In the genomic region with DNA sequence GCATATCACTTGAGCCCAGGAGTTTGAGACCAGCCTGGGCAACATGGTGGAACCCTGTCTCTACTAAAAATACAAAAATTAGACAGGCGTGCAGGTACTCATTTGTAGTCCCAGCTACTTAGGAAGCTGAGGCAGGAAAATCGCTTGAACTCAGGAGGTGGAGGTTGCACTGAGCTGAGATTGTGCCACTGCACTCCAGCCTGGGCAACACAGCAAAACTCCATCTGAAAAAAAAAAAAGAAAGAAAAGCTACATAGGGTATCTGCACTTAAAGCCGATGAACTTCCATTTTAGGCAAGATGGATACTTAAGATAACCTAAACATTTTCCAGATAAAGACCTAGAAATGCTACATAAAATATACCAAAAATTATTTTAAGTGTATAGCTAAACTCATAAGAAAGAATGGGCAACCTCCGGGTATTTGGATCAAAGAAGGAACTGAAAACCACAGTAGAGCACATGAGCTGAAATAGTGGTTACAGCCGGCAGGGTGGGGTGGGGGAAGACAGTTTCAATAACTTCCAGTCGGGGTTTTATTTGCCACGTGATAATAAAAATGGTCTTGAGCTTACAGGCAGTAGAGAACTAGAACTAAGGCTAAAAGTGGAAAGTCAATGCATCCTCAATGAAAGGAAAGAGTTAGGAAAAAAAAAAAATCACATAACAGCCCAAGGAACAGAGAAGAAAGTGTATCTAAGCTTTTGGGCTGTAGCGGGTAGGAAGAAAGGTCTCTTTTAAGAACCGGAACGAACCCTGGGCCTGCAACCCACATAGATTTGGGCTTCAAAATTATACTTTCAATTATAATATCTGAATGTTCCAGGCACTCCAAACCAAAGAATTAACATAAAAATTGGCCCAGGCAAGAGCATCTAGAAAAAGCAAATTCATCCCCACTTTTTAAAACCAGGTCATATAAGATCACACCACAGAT, we compare ENCODE assay signal across 9 cellular contexts. TPM values are rescaled to one million over a fixed set of nuclear protein-coding genes. Genes with fewer than 3 reads are reported as not detected.
DNase-seq lines count a peak whose midpoint lies in the region; ATAC-seq, FAIRE-seq and TF ChIP-seq lines count a peak whose summit lies in the region.
"Had no signal": no experiment of that assay in that cellular context is flagged by ENCODE, and none has a peak within 500 bp of the region (broad histone marks: within the 10 kb centered on the region; RNA-seq: fewer than 3 reads in every experiment).

No MANE protein-coding gene starts in this region.

- H3K36me3 Mint-ChIP-seq in T-helper 1 cell treated with Interleukin-12 subunit alpha and Interleukin-12 subunit beta and Interleukin-4 antibody, amounts not matched to agents 30 μg/mL and 1 μg/mL, for 36 hours (ENCODE audit: low read depth), result peaks cover 48% of the 10 kb centered on the region
- peaks cover 69% of the 10 kb centered on the region for H3K36me3 Mint-ChIP-seq in stimulated activated memory B cell treated with anti-CD40 and anti-IgM and Interleukin-4, amounts not matched to agents 10 μg/mL and 1 μg/mL and 100 μg/mL, for 72 hours

- 48 to 74% methylated on average over 10 of the region's 10 CpGs for WGBS in sigmoid colon, 2 donors

- H3K27me3 ChIP-seq in endothelial cell of umbilical vein (ENCODE audit: control insufficient read depth in 2 of 2, insufficient read depth in 2 of 2, low read length in 2 of 2), result no peaks in the 10 kb centered on the region
- no peaks in the 10 kb centered on the region for H3K27me3 ChIP-seq in sigmoid colon

- TF ChIP-seq CTCF in endothelial cell of umbilical vein (IDR thresholded peaks at IDR 0.05; ENCODE audit: extremely low read depth in 1 of 2, insufficient read depth in 1 of 2, low read depth in 1 of 2, low read length in 2 of 2), result no peak
- TF ChIP-seq CTCF in sigmoid colon (IDR thresholded peaks at IDR 0.05), result no peak

- DNase-seq in activated CD4-positive, CD25-positive, alpha-beta regulatory T cell treated with anti-CD3 and anti-CD28 coated beads, Interleukin-2, amount 50 U/mL, for 16 hours (ENCODE audit: low read depth, low spot score), result peak; percentile 8
- no peak for DNase-seq in activated CD4-positive, CD25-positive, alpha-beta regulatory T cell treated with anti-CD3 and anti-CD28 coated beads, Interleukin-2, amount 50 U/mL, for 72 hours
- DNase-seq in endothelial cell of umbilical vein (ENCODE audit: low read depth, low spot score), result peak; percentile 17
- no peak for DNase-seq in DMS114 treated with DMSO at 0.1 percent for 48 hours (lab: John Stamatoyannopoulos, UW; ENCODE audit: unreplicated experiment)
- DNase-seq in sigmoid colon, result no peak

- no peak overlapping the region for H3K27ac Mint-ChIP-seq in T-helper 1 cell treated with Interleukin-12 subunit alpha and Interleukin-12 subunit beta and Interleukin-4 antibody, amounts not matched to agents 30 μg/mL and 1 μg/mL, for 36 hours
- H3K27ac Mint-ChIP-seq in stimulated activated memory B cell treated with anti-CD40 and anti-IgM and Interleukin-4, amounts not matched to agents 10 μg/mL and 1 μg/mL and 100 μg/mL, for 72 hours, result no peak overlapping the region

- H3K9me1 ChIP-seq in endothelial cell of umbilical vein (replicated peaks; ENCODE audit: control insufficient read depth, extremely low read depth, insufficient read depth, low read length), result no peaks in the 10 kb centered on the region

- peaks cover 25% of the 10 kb centered on the region for H3K4me1 Mint-ChIP-seq in T-helper 1 cell treated with Interleukin-12 subunit alpha and Interleukin-12 subunit beta and Interleukin-4 antibody, amounts not matched to agents 30 μg/mL and 1 μg/mL, for 36 hours (ENCODE audit: low read depth)
- H3K4me1 Mint-ChIP-seq in stimulated activated memory B cell treated with anti-CD40 and anti-IgM and Interleukin-4, amounts not matched to agents 10 μg/mL and 1 μg/mL and 100 μg/mL, for 72 hours, result peaks cover 41% of the 10 kb centered on the region

- H3K36me3 ChIP-seq in endothelial cell of umbilical vein (ENCODE audit: control insufficient read depth in 2 of 2, extremely low read depth in 1 of 2, insufficient read depth in 2 of 2, low read length in 2 of 2) (no peaks in the 10 kb centered on the region), sigmoid colon (peaks cover 0 to 17% (median 0%) of the 10 kb centered on the region in 4 donors)

- peak overlapping the region; percentile 64 for H3K4me3 Mint-ChIP-seq in T-helper 1 cell treated with Interleukin-12 subunit alpha and Interleukin-12 subunit beta and Interleukin-4 antibody, amounts not matched to agents 30 μg/mL and 1 μg/mL, for 36 hours
- H3K4me3 Mint-ChIP-seq in stimulated activated memory B cell treated with anti-CD40 and anti-IgM and Interleukin-4, amounts not matched to agents 10 μg/mL and 1 μg/mL and 100 μg/mL, for 72 hours, result peak overlapping the region; percentile 6

- H3K9me3 ChIP-seq in endothelial cell of umbilical vein (replicated peaks; ENCODE audit: control insufficient read depth, insufficient read depth, low read length), result no peaks in the 10 kb centered on the region
- H3K9me3 ChIP-seq in sigmoid colon, result no peaks in the 10 kb centered on the region

- CTCF ChIA-PET in endothelial cell of umbilical vein (lab: Charles Lee), result interaction anchor here (0.8 to 7.5 kb wide), 15 partner anchors 9 to 181 kb away, joined by 3 to 120 read pairs (median 4); no protein-coding TSS in a partner anchor

- no peak for TF ChIP-seq EP300 in sigmoid colon (IDR thresholded peaks at IDR 0.05)

- intact Hi-C loops in endothelial cell of umbilical vein (cut with micrococcal nuclease) (loop anchor here (1.0 kb wide), 3 partner anchors 29 to 75 kb away; no protein-coding TSS in a partner anchor), sigmoid colon (cut with DNase I) (no loop called here)

- dilution Hi-C loops in endothelial cell of umbilical vein (cut with MboI; ENCODE audit: extremely low pct_ligation_motif_present, low sequenced_read_pairs), result no loop called here

- H4K20me1 ChIP-seq in endothelial cell of umbilical vein (replicated peaks; ENCODE audit: control insufficient read depth, extremely low read depth, insufficient read depth, low read length), result no peaks in the 10 kb centered on the region

- H3K9ac ChIP-seq in endothelial cell of umbilical vein (replicated peaks; ENCODE audit: extremely low read depth, insufficient read depth, low read length), result peak overlapping the region; percentile 24

- no peaks in the 10 kb centered on the region for H3K9me3 Mint-ChIP-seq in T-helper 1 cell treated with Interleukin-12 subunit alpha and Interleukin-12 subunit beta and Interleukin-4 antibody, amounts not matched to agents 30 μg/mL and 1 μg/mL, for 36 hours
- H3K9me3 Mint-ChIP-seq in stimulated activated memory B cell treated with anti-CD40 and anti-IgM and Interleukin-4, amounts not matched to agents 10 μg/mL and 1 μg/mL and 100 μg/mL, for 72 hours, result no peaks in the 10 kb centered on the region

- FAIRE-seq in endothelial cell of umbilical vein (lab: Jason Lieb, UNC), result no peak
- FAIRE-seq: A204.1 had no signal

- H2AFZ ChIP-seq in endothelial cell of umbilical vein (ENCODE audit: low read depth, low read length), result no peak overlapping the region

- H3K4me3 ChIP-seq in endothelial cell of umbilical vein (replicated peaks in 1 of 3; ENCODE audit: insufficient read depth in 1 of 3, low read depth in 1 of 3, low read length in 3 of 3), result no peak overlapping the region
- no peak overlapping the region for H3K4me3 ChIP-seq in sigmoid colon

- H3K79me2 ChIP-seq in endothelial cell of umbilical vein (ENCODE audit: control insufficient read depth, insufficient read depth, low read length), result no peaks in the 10 kb centered on the region

- no peak for TF ChIP-seq POLR2A in endothelial cell of umbilical vein (IDR thresholded peaks at IDR 0.05; ENCODE audit: low read depth, low read length)
- no peak for TF ChIP-seq POLR2A in sigmoid colon (IDR thresholded peaks at IDR 0.05)

- peak overlapping the region; percentile 59 for H3K27ac ChIP-seq in endothelial cell of umbilical vein (ENCODE audit: insufficient read depth, low read depth, low read length)
- no peak overlapping the region for H3K27ac ChIP-seq in sigmoid colon

- ATAC-seq in HG03095 (IDR thresholded peaks at IDR 0.05; ENCODE audit: unreplicated experiment), result peak; percentile 84
- ATAC-seq in stimulated activated memory B cell treated with anti-CD40 and anti-IgM and Interleukin-4, amounts not matched to agents 10 μg/mL and 1 μg/mL and 100 μg/mL, for 72 hours, result peak; percentile 97

- peaks cover 52% of the 10 kb centered on the region for H3K27me3 Mint-ChIP-seq in T-helper 1 cell treated with Interleukin-12 subunit alpha and Interleukin-12 subunit beta and Interleukin-4 antibody, amounts not matched to agents 30 μg/mL and 1 μg/mL, for 36 hours (ENCODE audit: low read depth)
- H3K27me3 Mint-ChIP-seq in stimulated activated memory B cell treated with anti-CD40 and anti-IgM and Interleukin-4, amounts not matched to agents 10 μg/mL and 1 μg/mL and 100 μg/mL, for 72 hours, result peaks cover 83% of the 10 kb centered on the region

- BruUV-seq in endothelial cell of umbilical vein (replicated peaks; lab: Mats Ljungman, UMichigan), result TSS peak; percentile 40

- peak overlapping the region; percentile 57 for H3K4me2 ChIP-seq in endothelial cell of umbilical vein (ENCODE audit: insufficient read depth, low read length)

- peaks cover 55% of the 10 kb centered on the region for H3K4me1 ChIP-seq in endothelial cell of umbilical vein (ENCODE audit: control insufficient read depth, extremely low read depth, insufficient read depth, low read length)
- peaks cover 0 to 12% (median 0%) of the 10 kb centered on the region in 4 donors for H3K4me1 ChIP-seq in sigmoid colon

- POLR2A ChIA-PET in endothelial cell of umbilical vein (lab: Charles Lee), result interaction anchor here (0.7 to 1.2 kb wide), 3 partner anchors 38 to 210 kb away, joined by 3 to 4 read pairs (median 3); no protein-coding TSS in a partner anchor

TF ChIP-seq in endothelial cell of umbilical vein, 7 proteins besides CTCF, POLR2A, EP300 and RAD21:
- no peak for TF ChIP-seq GATA2 (IDR thresholded peaks at IDR 0.05; ENCODE audit: insufficient read depth, insufficient read length, low read depth, low read length)
- TF ChIP-seq, protein P1, sequence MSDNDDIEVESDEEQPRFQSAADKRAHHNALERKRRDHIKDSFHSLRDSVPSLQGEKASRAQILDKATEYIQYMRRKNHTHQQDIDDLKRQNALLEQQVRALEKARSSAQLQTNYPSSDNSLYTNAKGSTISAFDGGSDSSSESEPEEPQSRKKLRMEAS (IDR thresholded peaks at IDR 0.05; ENCODE audit: insufficient read depth, insufficient read length), result no peak
- no peak for TF ChIP-seq MYC (IDR thresholded peaks at IDR 0.05; ENCODE audit: low read depth, low read length)

RNA-seq across cellular contexts. Expression of gene CFDP1, which starts 53.1 kb away (rescaled TPM):
- total RNA-seq in endothelial cell of umbilical vein, result 49.6 and 53.8 TPM in 2 replicates
- 12.0 and 17.8 TPM in 2 replicates for polyA plus RNA-seq in endothelial cell of umbilical vein
- 43.9 and 46.4 TPM in 2 replicates for polyA plus RNA-seq in endothelial cell of umbilical vein (2011; cell fraction: cytosol; rRNA removed)
- polyA plus RNA-seq in endothelial cell of umbilical vein (2011; cell fraction: nucleus; rRNA removed), result 23.4 and 34.2 TPM in 2 replicates
- 97.2 and 121 TPM in 2 replicates for polyA plus RNA-seq in endothelial cell of umbilical vein (2012)
- polyA minus RNA-seq in endothelial cell of umbilical vein, result 12.9 and 22.5 TPM in 2 replicates
- 14.4 TPM for polyA minus RNA-seq in endothelial cell of umbilical vein (2011; cell fraction: cytosol; rRNA and poly(A)+ RNA removed)
- 29.8 and 41.1 TPM in 2 replicates for polyA minus RNA-seq in endothelial cell of umbilical vein (2011; cell fraction: nucleus; rRNA and poly(A)+ RNA removed)
- total RNA-seq in sigmoid colon, result 10 to 100 TPM; 42.1 to 61.1 (median 48.2) TPM
- polyA plus RNA-seq in sigmoid colon, result 100 to 1,000 TPM; 102 to 382 (median 295) TPM

Comparison
In these comparisons a context has a peak if more than half of its experiments do, and no peak if none do; other contexts are left out.
1. DNase-seq: peak in activated CD4-positive, CD25-positive, alpha-beta regulatory T cell treated with anti-CD3 and anti-CD28 coated beads, Interleukin-2, amount 50 U/mL, for 16 hours (single experiment) and endothelial cell of umbilical vein (single experiment); none in activated CD4-positive, CD25-positive, alpha-beta regulatory T cell treated with anti-CD3 and anti-CD28 coated beads, Interleukin-2, amount 50 U/mL, for 72 hours (single experiment), DMS114 treated with DMSO at 0.1 percent for 48 hours (single experiment) and sigmoid colon (single experiment).